ENCODE assay signal across 24 cellular contexts in the genomic region with DNA sequence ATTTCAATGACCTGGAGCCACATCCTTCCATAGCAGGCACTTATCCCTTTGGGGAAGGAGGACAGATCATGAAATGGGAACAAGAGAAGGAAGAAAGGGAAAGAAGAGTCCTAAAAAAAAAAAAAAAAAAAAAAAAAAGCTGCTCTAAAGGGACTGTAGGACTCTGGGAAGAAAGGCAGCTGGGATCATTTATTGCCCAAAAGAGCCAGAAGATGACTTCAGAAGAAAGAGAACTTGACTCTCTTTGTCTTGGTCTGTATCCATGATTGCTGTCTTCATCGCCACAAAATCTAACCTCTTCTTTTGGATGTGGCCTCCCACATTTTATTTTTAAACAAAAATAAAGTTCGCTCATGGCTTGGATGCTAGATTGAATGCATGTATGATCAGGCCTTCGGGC.
"Had no signal": no experiment of that assay in that cellular context is flagged by ENCODE, and none has a peak within 500 bp of the region (broad histone marks: within the 10 kb centered on the region; RNA-seq: fewer than 3 reads in every experiment).

No MANE protein-coding gene starts in this region.

- DNase-seq: cerebellar nuclear complex; colonic mucosa; cortex of kidney; dermis blood vessel endothelial cell; dorsolateral prefrontal cortex; effector CD4-positive, alpha-beta T cell; effector memory CD4-positive, alpha-beta T cell; esophagus squamous epithelium; foreskin keratinocyte; heart left ventricle; hypothalamus; immature natural killer cell; islet precursor cell; kidney; kidney glomerular epithelial cell; left colon; left ventricle myocardium superior; lower lobe of right lung; mesenchymal stem cell; mucosa of descending colon had no signal

- H3K4me3 Mint-ChIP-seq: immature natural killer cell, mesothelial cell of epicardium had no signal

- ATAC-seq: foreskin keratinocyte, gastroesophageal sphincter, left colon, left lobe of liver, left ventricle myocardium superior, lower lobe of right lung, mucosa of descending colon had no signal

- H3K4me2 ChIP-seq: hepatocyte had no signal

- H3K36me3 Mint-ChIP-seq: immature natural killer cell, mesothelial cell of epicardium had no signal

- H3K27ac ChIP-seq: colonic mucosa, dorsolateral prefrontal cortex, foreskin keratinocyte, hepatocyte, lower lobe of right lung had no signal

- H3K4me1 Mint-ChIP-seq: immature natural killer cell had no signal

- H3K27ac Mint-ChIP-seq: immature natural killer cell had no signal

- H3K79me2 ChIP-seq: hepatocyte had no signal

- H3K4me1 ChIP-seq: colonic mucosa, foreskin keratinocyte had no signal

- H3K4me3 ChIP-seq: colonic mucosa, dorsolateral prefrontal cortex, esophagus squamous epithelium, gastroesophageal sphincter, heart left ventricle, hepatocyte, lower lobe of right lung, mucosa of descending colon had no signal

- H2AFZ ChIP-seq: hepatocyte had no signal

- H3K27me3 ChIP-seq: colonic mucosa, dorsolateral prefrontal cortex, esophagus squamous epithelium, foreskin keratinocyte, gastroesophageal sphincter, heart left ventricle, hepatocyte had no signal

- H3K36me3 ChIP-seq: colonic mucosa, esophagus squamous epithelium, gastroesophageal sphincter, heart left ventricle, lower lobe of right lung had no signal

- H3K9me3 ChIP-seq: colonic mucosa, esophagus squamous epithelium, gastroesophageal sphincter, heart left ventricle, lower lobe of right lung had no signal
